In the genomic region with DNA sequence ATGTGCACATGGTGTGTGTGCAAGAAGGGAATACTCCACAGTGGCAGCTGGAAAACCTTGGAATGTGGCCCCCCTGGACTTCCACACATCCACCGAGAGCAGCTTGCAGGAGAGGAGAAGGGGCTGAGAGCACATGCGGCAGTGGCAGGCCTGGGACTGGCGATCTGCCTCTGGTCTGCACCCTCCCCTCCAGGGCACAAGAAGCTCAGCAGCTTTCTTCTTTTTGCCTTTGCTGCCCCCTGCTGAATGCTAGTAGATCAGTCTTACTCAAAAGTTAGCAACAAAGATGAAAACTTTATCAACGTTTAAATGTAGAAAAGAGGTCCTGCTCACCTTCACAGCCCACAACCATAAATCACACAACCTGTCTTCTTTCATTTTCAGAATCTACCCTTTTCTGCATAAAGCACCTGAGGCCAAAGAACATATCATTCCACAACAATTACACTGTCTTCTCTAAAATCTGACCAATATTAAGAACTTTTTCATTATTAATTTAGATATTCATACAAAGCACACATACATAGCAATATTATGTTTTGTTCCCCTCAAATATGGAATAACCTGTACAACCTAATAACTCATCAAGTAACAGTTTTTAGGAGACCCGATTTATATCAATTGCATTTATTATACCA, we compare ENCODE assay signal across 8 cellular contexts. TPM values are rescaled to one million over a fixed set of nuclear protein-coding genes. Genes with fewer than 3 reads are reported as not detected.
DNase-seq lines count a peak whose midpoint lies in the region; ATAC-seq, FAIRE-seq and TF ChIP-seq lines count a peak whose summit lies in the region.

No MANE protein-coding gene starts in this region.

- ATAC-seq in HG02840 (IDR thresholded peaks at IDR 0.05; ENCODE audit: low FRiP score, unreplicated experiment): no peak

- H3K4me3 Mint-ChIP-seq in activated naive CD4-positive, alpha-beta T cell treated with anti-CD3 and anti-CD28 coated beads for 36 hours: no peak overlapping the region

- H3K27ac Mint-ChIP-seq in activated naive CD4-positive, alpha-beta T cell treated with anti-CD3 and anti-CD28 coated beads for 36 hours: no peak overlapping the region

- no peaks in the 10 kb centered on the region for H3K4me1 Mint-ChIP-seq in activated naive CD4-positive, alpha-beta T cell treated with anti-CD3 and anti-CD28 coated beads for 36 hours (ENCODE audit: low read depth)

- H3K9me3 ChIP-seq in prostate gland (no peaks in the 10 kb centered on the region), tibial artery (no peaks in the 10 kb centered on the region)

- H3K27me3 ChIP-seq in prostate gland (replicated peaks; ENCODE audit: insufficient read depth): no peaks in the 10 kb centered on the region
- H3K27me3 ChIP-seq in tibial artery: no peaks in the 10 kb centered on the region

- no peaks in the 10 kb centered on the region for H3K9me3 Mint-ChIP-seq in activated naive CD4-positive, alpha-beta T cell treated with anti-CD3 and anti-CD28 coated beads for 36 hours

- peaks cover 46% of the 10 kb centered on the region for H3K36me3 Mint-ChIP-seq in activated naive CD4-positive, alpha-beta T cell treated with anti-CD3 and anti-CD28 coated beads for 36 hours (ENCODE audit: low read depth)

- TF ChIP-seq POLR2A in prostate gland (IDR thresholded peaks at IDR 0.05): no peak

- CTCF ChIA-PET in activated naive CD4-positive, alpha-beta T cell treated with anti-CD3 and anti-CD28 coated beads for 36 hours (lab: Charles Lee): interaction anchor here (1.5 kb wide), 1 partner anchor 27 kb away, joined by 4 read pairs; no protein-coding TSS in a partner anchor

- H3K36me3 ChIP-seq in prostate gland (no peaks in the 10 kb centered on the region), tibial artery (peaks cover 39 to 78% (median 55%) of the 10 kb centered on the region in 3 donors)

- no peaks in the 10 kb centered on the region for H3K4me1 ChIP-seq in prostate gland (replicated peaks)
- peaks cover 0 to 8% (median 0%) of the 10 kb centered on the region in 4 donors for H3K4me1 ChIP-seq in tibial artery

- intact Hi-C loops in activated naive CD4-positive, alpha-beta T cell treated with anti-CD3 and anti-CD28 coated beads for 36 hours (cut with micrococcal nuclease): loop anchor here (2.0 kb wide), 1 partner anchor 180 kb away; no protein-coding TSS in a partner anchor
- intact Hi-C loops in prostate gland (cut with DNase I): no loop called here
- intact Hi-C loops in tibial artery (cut with DNase I; ENCODE audit: low total_unique reads): no loop called here

- H3K27me3 Mint-ChIP-seq in activated naive CD4-positive, alpha-beta T cell treated with anti-CD3 and anti-CD28 coated beads for 36 hours (ENCODE audit: low read depth): no peaks in the 10 kb centered on the region

- no peak for FAIRE-seq in GM19239 (lab: Jason Lieb, UNC)

- 22% methylated on average over 5 of the region's 5 CpGs for WGBS in prostate gland

- H3K4me3 ChIP-seq in prostate gland (no peak overlapping the region), tibial artery (no peak overlapping the region)

- TF ChIP-seq CTCF in prostate gland (IDR thresholded peaks at IDR 0.05): peak; percentile 17 to 54 (median 42)
- no peak for TF ChIP-seq CTCF in tibial artery (IDR thresholded peaks at IDR 0.05)

- peak overlapping the region; percentile 70 for H3K27ac ChIP-seq in prostate gland
- H3K27ac ChIP-seq in tibial artery: no peak overlapping the region

- DNase-seq in CMK (ENCODE audit: low read depth) (peak; percentile 24), GM19239 (ENCODE audit: insufficient read length, low spot score) (peak; percentile 6), NCI-H1105 (lab: John Stamatoyannopoulos, UW) (peak; percentile 24), glomerular visceral epithelial cell (ENCODE audit: extremely low spot score) (peak; percentile 80), prostate gland (ENCODE audit: low spot score) (peak; percentile 69), tibial artery (no peak)
- peak; percentile 55 for DNase-seq in activated naive CD4-positive, alpha-beta T cell treated with anti-CD3 and anti-CD28 coated beads for 36 hours

RNA-seq across cellular contexts. Expression of gene TGFBRAP1, which starts 34.6 kb away (rescaled TPM):
- 10 to 100 TPM; 13.6 to 15.3 TPM for total RNA-seq in activated naive CD4-positive, alpha-beta T cell treated with anti-CD3 and anti-CD28 coated beads for 36 hours
- total RNA-seq in prostate gland: 10 to 100 TPM; 29.9 to 30.0 TPM

RNA-seq across cellular contexts. Expression of gene C2orf49, which starts 42.4 kb away (rescaled TPM):
- total RNA-seq in activated naive CD4-positive, alpha-beta T cell treated with anti-CD3 and anti-CD28 coated beads for 36 hours: 10 to 100 TPM; 15.6 to 16.4 TPM
- total RNA-seq in prostate gland: 10 to 100 TPM; 13.1 to 26.2 TPM

RNA-seq across cellular contexts. Expression of gene GPR45, which starts 53.4 kb away (rescaled TPM):
- total RNA-seq in activated naive CD4-positive, alpha-beta T cell treated with anti-CD3 and anti-CD28 coated beads for 36 hours: not detected
- not detected for total RNA-seq in prostate gland

Comparison
In these comparisons a context has a peak if more than half of its experiments do, and no peak if none do; other contexts are left out.
1. DNase-seq: peak in CMK (single experiment), GM19239 (single experiment), NCI-H1105 (single experiment), activated naive CD4-positive, alpha-beta T cell treated with anti-CD3 and anti-CD28 coated beads for 36 hours (single experiment), glomerular visceral epithelial cell (single experiment) and prostate gland (single experiment); none in tibial artery (0 of 2).
2. H3K27ac ChIP-seq: peak in prostate gland (2 of 2); none in tibial artery (0 of 2).
3. CTCF ChIP-seq: peak in prostate gland (4 of 4); none in tibial artery (0 of 2).